ENCODE assay signal across 16 cellular contexts in the genomic region with DNA sequence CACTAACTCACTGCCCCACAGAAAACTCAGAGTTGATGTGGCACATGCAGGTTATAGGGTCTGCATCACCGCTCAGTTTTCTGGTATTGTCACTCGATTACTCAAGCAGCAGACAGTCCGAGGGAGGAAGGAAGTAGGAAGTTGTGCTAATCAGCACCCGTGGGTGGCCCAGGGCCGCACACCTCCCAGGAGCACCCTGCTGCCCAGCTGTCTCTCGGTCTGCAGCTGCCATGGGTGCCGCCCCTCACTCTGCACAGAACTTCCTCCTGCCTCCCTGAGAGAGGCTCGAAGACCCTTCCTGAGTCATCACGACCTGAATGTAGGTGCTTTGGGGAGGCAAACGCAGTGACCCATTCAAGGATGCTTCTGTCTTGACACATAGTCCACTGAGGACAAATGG. TPM values are rescaled to one million over a fixed set of nuclear protein-coding genes. Genes with fewer than 3 reads are reported as not detected.
DNase-seq lines count a peak whose midpoint lies in the region; ATAC-seq and TF ChIP-seq lines count a peak whose summit lies in the region.
"Had no signal": no experiment of that assay in that cellular context is flagged by ENCODE, and none has a peak within 500 bp of the region (broad histone marks: within the 10 kb centered on the region; RNA-seq: fewer than 3 reads in every experiment).

No MANE protein-coding gene starts in this region.

- H3K4me1 Mint-ChIP-seq in WTC11: peaks cover 47% of the 10 kb centered on the region
- H3K4me1 Mint-ChIP-seq in natural killer cell: peaks cover 9 to 10% of the 10 kb centered on the region in 2 donors

- H3K9me3 Mint-ChIP-seq in WTC11: no peaks in the 10 kb centered on the region
- H3K9me3 Mint-ChIP-seq in natural killer cell: no peaks in the 10 kb centered on the region

- CTCF ChIA-PET in WTC11 (lab: Charles Lee): interaction anchor here (0.9 to 11.5 kb wide), 3 partner anchors 10 to 202 kb away, joined by 3 to 165 read pairs (median 34); no protein-coding TSS in a partner anchor

- POLR2A ChIA-PET in WTC11 (lab: Charles Lee): no interaction called here

- DNase-seq in NOMO-1 treated with DMSO at 0.1 percent for 48 hours (lab: John Stamatoyannopoulos, UW; ENCODE audit: unreplicated experiment) (peak; percentile 2), NOMO-1 treated with dmso at 0.1 percent for 144 hours (lab: John Stamatoyannopoulos, UW; ENCODE audit: unreplicated experiment) (no peak), KG1 (lab: John Stamatoyannopoulos, UW) (peak; percentile 43), WTC11 (ENCODE audit: low spot score) (no peak), natural killer cell (no peak), mucosa of gallbladder (ENCODE audit: low spot score) (no peak)
- DNase-seq: DMS 273 treated with DMSO at 0.1 percent for 48 hours, heart right ventricle, NCI-H526 treated with DMSO at 0.1 percent for 48 hours, T-helper 2 cell, testis had no signal

- H3K36me3 Mint-ChIP-seq in WTC11 (no peaks in the 10 kb centered on the region), natural killer cell (no peaks in the 10 kb centered on the region)

- no peak for ATAC-seq in WTC11
- peak; percentile 54 to 73 (median 70) for ATAC-seq in natural killer cell
- ATAC-seq in GM18502 (IDR thresholded peaks at IDR 0.05; ENCODE audit: poor library complexity, unreplicated experiment): no peak
- no peak for ATAC-seq in HG03521 (IDR thresholded peaks at IDR 0.05; ENCODE audit: unreplicated experiment)

- H3K4me3 Mint-ChIP-seq in WTC11 (no peak overlapping the region), natural killer cell (peak overlapping the region; percentile 35)

- H3K27ac Mint-ChIP-seq in WTC11: 0 out of 2 replicates have a peak overlapping the region, but pooled peaks have one; percentile 11
- no peak overlapping the region for H3K27ac Mint-ChIP-seq in natural killer cell

- TF ChIP-seq CTCF in WTC11 (IDR thresholded peaks at IDR 0.05): no peak
- TF ChIP-seq CTCF in natural killer cell (IDR thresholded peaks at IDR 0.05): no peak

- intact Hi-C loops in natural killer cell (cut with micrococcal nuclease): no loop called here

- H3K27me3 Mint-ChIP-seq in WTC11 (ENCODE audit: low read depth): no peaks in the 10 kb centered on the region; the same call in 1 of the 2 replicates
- H3K27me3 Mint-ChIP-seq in natural killer cell (ENCODE audit: low read depth in 2 of 2): peaks cover 14 to 19% of the 10 kb centered on the region in 2 donors

TF ChIP-seq in WTC11, 78 proteins besides CTCF, POLR2A, EP300 and RAD21:
- TF ChIP-seq FOXJ3 (CRISPR knock-in tag; IDR thresholded peaks at IDR 0.05; ENCODE audit: borderline replicate concordance) (no peak), TCF7 (CRISPR knock-in tag; IDR thresholded peaks at IDR 0.05; ENCODE audit: low read depth) (no peak), TEAD1 (CRISPR knock-in tag; IDR thresholded peaks at IDR 0.05) (no peak), TEAD4 (CRISPR knock-in tag; IDR thresholded peaks at IDR 0.05) (no peak), OVOL2 (CRISPR knock-in tag; IDR thresholded peaks at IDR 0.05; ENCODE audit: borderline replicate concordance) (no peak), RORB (CRISPR knock-in tag; IDR thresholded peaks at IDR 0.05) (no peak)
- TF ChIP-seq, protein P1, sequence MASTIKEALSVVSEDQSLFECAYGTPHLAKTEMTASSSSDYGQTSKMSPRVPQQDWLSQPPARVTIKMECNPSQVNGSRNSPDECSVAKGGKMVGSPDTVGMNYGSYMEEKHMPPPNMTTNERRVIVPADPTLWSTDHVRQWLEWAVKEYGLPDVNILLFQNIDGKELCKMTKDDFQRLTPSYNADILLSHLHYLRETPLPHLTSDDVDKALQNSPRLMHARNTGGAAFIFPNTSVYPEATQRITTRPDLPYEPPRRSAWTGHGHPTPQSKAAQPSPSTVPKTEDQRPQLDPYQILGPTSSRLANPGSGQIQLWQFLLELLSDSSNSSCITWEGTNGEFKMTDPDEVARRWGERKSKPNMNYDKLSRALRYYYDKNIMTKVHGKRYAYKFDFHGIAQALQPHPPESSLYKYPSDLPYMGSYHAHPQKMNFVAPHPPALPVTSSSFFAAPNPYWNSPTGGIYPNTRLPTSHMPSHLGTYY (CRISPR knock-in tag; IDR thresholded peaks at IDR 0.05): no peak
- TF ChIP-seq, protein P2, sequence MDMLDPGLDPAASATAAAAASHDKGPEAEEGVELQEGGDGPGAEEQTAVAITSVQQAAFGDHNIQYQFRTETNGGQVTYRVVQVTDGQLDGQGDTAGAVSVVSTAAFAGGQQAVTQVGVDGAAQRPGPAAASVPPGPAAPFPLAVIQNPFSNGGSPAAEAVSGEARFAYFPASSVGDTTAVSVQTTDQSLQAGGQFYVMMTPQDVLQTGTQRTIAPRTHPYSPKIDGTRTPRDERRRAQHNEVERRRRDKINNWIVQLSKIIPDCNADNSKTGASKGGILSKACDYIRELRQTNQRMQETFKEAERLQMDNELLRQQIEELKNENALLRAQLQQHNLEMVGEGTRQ (CRISPR knock-in tag; IDR thresholded peaks at IDR 0.05): no peak

RNA-seq across cellular contexts. Expression of a gene that starts 4.2 kb away (rescaled TPM):
- total RNA-seq in WTC11 (2021) (2.9 to 4.2 TPM (median 3.5 TPM) in 3 replicates), natural killer cell (not detected), mucosa of gallbladder (1,342 TPM)
- total RNA-seq: A172 had no signal

RNA-seq across cellular contexts. Expression of a gene that starts 31.4 kb away (rescaled TPM):
- total RNA-seq in WTC11 (2021): 0.33 TPM in 1 of 3 replicates, not detected in the others
- not detected for total RNA-seq in natural killer cell
- total RNA-seq in mucosa of gallbladder: 115 TPM
- total RNA-seq: A172, heart right ventricle, lung microvascular endothelial cell, testis had no signal

RNA-seq across cellular contexts. Expression of a gene that starts 47.0 kb away (rescaled TPM):
- 0.53 to 0.98 TPM (median 0.81 TPM) in 3 replicates for total RNA-seq in WTC11 (2021)
- total RNA-seq in natural killer cell: not detected
- 241 TPM for total RNA-seq in mucosa of gallbladder
- total RNA-seq: A172, heart right ventricle, lung microvascular endothelial cell, M059J, testis had no signal

Comparison
In these comparisons a context has a peak if more than half of its experiments do, and no peak if none do; other contexts are left out.
1. DNase-seq: peak in NOMO-1 treated with DMSO at 0.1 percent for 48 hours (single experiment) and KG1 (single experiment); none in NOMO-1 treated with dmso at 0.1 percent for 144 hours (single experiment), WTC11 (single experiment), natural killer cell (single experiment) and mucosa of gallbladder (single experiment).
2. ATAC-seq: peak in natural killer cell (3 of 3); none in WTC11 (single experiment), GM18502 (single experiment) and HG03521 (single experiment).
3. RNA of a gene that starts 4.2 kb away (total RNA-seq): 1,342 TPM in mucosa of gallbladder (single experiment); 2.9 to 4.2 TPM in WTC11 and not detected in natural killer cell; every median in the first group is over 100 times any median in the second.
4. RNA of a gene that starts 31.4 kb away (total RNA-seq): 115 TPM in mucosa of gallbladder (single experiment); 0.33 TPM in WTC11 and not detected in natural killer cell; every median in the first group is over 10 times any median in the second.
5. RNA of a gene that starts 47.0 kb away (total RNA-seq): 241 TPM in mucosa of gallbladder (single experiment); 0.53 to 0.98 TPM in WTC11 and not detected in natural killer cell; every median in the first group is over 100 times any median in the second.